In genomic region chr3:12902181-12902999, GRCh38 we compare ENCODE assay signal across 15 cellular contexts.
DNase-seq lines count a peak whose midpoint lies in the region; ATAC-seq and TF ChIP-seq lines count a peak whose summit lies in the region.
"Had no signal": no experiment of that assay in that cellular context is flagged by ENCODE, and none has a peak within 500 bp of the region (broad histone marks: within the 10 kb centered on the region; RNA-seq: fewer than 3 reads in every experiment).

No MANE protein-coding gene starts in this region.

- H3K9me3 Mint-ChIP-seq in CD8-positive, alpha-beta T cell, result no peaks in the 10 kb centered on the region
- no peaks in the 10 kb centered on the region for H3K9me3 Mint-ChIP-seq in naive thymus-derived CD4-positive, alpha-beta T cell
- H3K9me3 Mint-ChIP-seq: activated naive CD4-positive, alpha-beta T cell treated with anti-CD3 and anti-CD28 coated beads, Interleukin-2, amount 10 ng/mL, durations not matched to agents 7 days and 5 days had no signal

- peaks cover 72% of the 10 kb centered on the region for H3K4me1 ChIP-seq in BLaER1
- H3K4me1 ChIP-seq in CD8-positive, alpha-beta T cell (ENCODE audit: insufficient read depth, low read length), result no peaks in the 10 kb centered on the region
- no peaks in the 10 kb centered on the region for H3K4me1 ChIP-seq in naive thymus-derived CD4-positive, alpha-beta T cell (ENCODE audit: control insufficient read depth in 2 of 2, insufficient read depth in 2 of 2, low read length in 2 of 2)
- H3K4me1 ChIP-seq: pancreas had no signal

- no peak overlapping the region; the same call in 1 of the 2 replicates for H3K9ac ChIP-seq in BLaER1

- no peaks in the 10 kb centered on the region for H3K9me3 ChIP-seq in BLaER1
- no peaks in the 10 kb centered on the region for H3K9me3 ChIP-seq in CD8-positive, alpha-beta T cell (ENCODE audit: low read length)
- H3K9me3 ChIP-seq in naive thymus-derived CD4-positive, alpha-beta T cell (ENCODE audit: control insufficient read depth in 2 of 3, low read length in 3 of 3), result no peaks in the 10 kb centered on the region
- H3K9me3 ChIP-seq: pancreas had no signal

- no peaks in the 10 kb centered on the region for H3K4me1 Mint-ChIP-seq in CD8-positive, alpha-beta T cell (ENCODE audit: low read depth)
- peaks cover 0 to 3% (median 0%) of the 10 kb centered on the region in 7 donors for H3K4me1 Mint-ChIP-seq in naive thymus-derived CD4-positive, alpha-beta T cell
- H3K4me1 Mint-ChIP-seq: activated naive CD4-positive, alpha-beta T cell treated with anti-CD3 and anti-CD28 coated beads, Interleukin-2, amount 10 ng/mL, durations not matched to agents 7 days and 5 days had no signal

- H3K27ac ChIP-seq in BLaER1 (0 out of 2 replicates have a peak overlapping the region, but pooled peaks have one; percentile 19), angular gyrus (ENCODE audit: low read depth, low read length) (peak overlapping the region; percentile 50)
- no peak overlapping the region for H3K27ac ChIP-seq in CD8-positive, alpha-beta T cell (ENCODE audit: low read depth, low read length)
- no peak overlapping the region for H3K27ac ChIP-seq in naive thymus-derived CD4-positive, alpha-beta T cell (ENCODE audit: low read depth, low read length)
- H3K27ac ChIP-seq: pancreas had no signal

- ATAC-seq in CD8-positive, alpha-beta T cell, result no peak
- ATAC-seq in naive thymus-derived CD4-positive, alpha-beta T cell, result no peak
- no peak for ATAC-seq in HG03025 (IDR thresholded peaks at IDR 0.05; ENCODE audit: low FRiP score, unreplicated experiment)
- ATAC-seq: left colon, pancreas had no signal

- POLR2A ChIA-PET in CD8-positive, alpha-beta T cell (lab: Charles Lee), result no interaction called here
- POLR2A ChIA-PET in naive thymus-derived CD4-positive, alpha-beta T cell (lab: Charles Lee), result interaction anchor here (0.5 to 1.7 kb wide), 2 partner anchors 11 to 75 kb away, joined by 3 to 5 read pairs; no protein-coding TSS in a partner anchor

- H3K36me3 Mint-ChIP-seq in CD8-positive, alpha-beta T cell, result peaks cover 67% of the 10 kb centered on the region
- H3K36me3 Mint-ChIP-seq in naive thymus-derived CD4-positive, alpha-beta T cell, result peaks cover 3 to 17% (median 8%) of the 10 kb centered on the region in 5 donors

- H3K36me3 ChIP-seq in BLaER1, result peaks cover 79% of the 10 kb centered on the region
- peaks cover 43% of the 10 kb centered on the region for H3K36me3 ChIP-seq in CD8-positive, alpha-beta T cell (ENCODE audit: insufficient read depth, low read length)
- H3K36me3 ChIP-seq in naive thymus-derived CD4-positive, alpha-beta T cell (ENCODE audit: control insufficient read depth in 2 of 3, insufficient read depth in 3 of 3, low read length in 3 of 3), result peaks cover 0 to 84% (median 21%) of the 10 kb centered on the region in 3 experiments

- no peaks in the 10 kb centered on the region for H3K27me3 Mint-ChIP-seq in CD8-positive, alpha-beta T cell (ENCODE audit: low read depth)
- no peaks in the 10 kb centered on the region for H3K27me3 Mint-ChIP-seq in naive thymus-derived CD4-positive, alpha-beta T cell
- H3K27me3 Mint-ChIP-seq: activated naive CD4-positive, alpha-beta T cell treated with anti-CD3 and anti-CD28 coated beads, Interleukin-2, amount 10 ng/mL, durations not matched to agents 7 days and 5 days had no signal

- peak overlapping the region; percentile 86 for H3K4me2 ChIP-seq in BLaER1

- no peaks in the 10 kb centered on the region for H3K27me3 ChIP-seq in BLaER1
- no peaks in the 10 kb centered on the region for H3K27me3 ChIP-seq in CD8-positive, alpha-beta T cell (ENCODE audit: insufficient read depth, low read length)
- no peaks in the 10 kb centered on the region for H3K27me3 ChIP-seq in naive thymus-derived CD4-positive, alpha-beta T cell (ENCODE audit: control insufficient read depth in 2 of 2, insufficient read depth in 2 of 2, low read length in 2 of 2)
- H3K27me3 ChIP-seq: pancreas had no signal

- TF ChIP-seq CTCF in CD8-positive, alpha-beta T cell (IDR thresholded peaks at IDR 0.05), result no peak

- H3K4me3 Mint-ChIP-seq in CD8-positive, alpha-beta T cell, result no peak overlapping the region
- no peak overlapping the region for H3K4me3 Mint-ChIP-seq in naive thymus-derived CD4-positive, alpha-beta T cell
- H3K4me3 Mint-ChIP-seq: activated naive CD4-positive, alpha-beta T cell treated with anti-CD3 and anti-CD28 coated beads, Interleukin-2, amount 10 ng/mL, durations not matched to agents 7 days and 5 days had no signal

- intact Hi-C loops in CD8-positive, alpha-beta T cell (cut with DNase I, micrococcal nuclease), result no loop called here
- intact Hi-C loops in naive thymus-derived CD4-positive, alpha-beta T cell (cut with micrococcal nuclease), result no loop called here

- no peak for DNase-seq in CD8-positive, alpha-beta T cell
- no peak for DNase-seq in naive thymus-derived CD4-positive, alpha-beta T cell
- DNase-seq in NCI-H2029 (lab: John Stamatoyannopoulos, UW), result no peak
- DNase-seq in NCI-H1048 (lab: John Stamatoyannopoulos, UW), result no peak
- DNase-seq: activated CD4-positive, alpha-beta T cell treated with anti-CD3 and anti-CD28 coated beads, Interleukin-2, amount 50 U/mL, for 1 hour; activated naive CD4-positive, alpha-beta T cell treated with anti-CD3 and anti-CD28 coated beads, Interleukin-2, amount 10 ng/mL, durations not matched to agents 7 days and 5 days; foreskin fibroblast; left colon; NCI-H187; NCI-H446; substantia nigra had no signal

- H4K20me1 ChIP-seq in BLaER1, result peaks cover 99% of the 10 kb centered on the region

- peak overlapping the region; percentile 27 for H3K27ac Mint-ChIP-seq in CD8-positive, alpha-beta T cell
- peak overlapping the region in 6 of 9 donors; percentile 15 to 69 (median 44) for H3K27ac Mint-ChIP-seq in naive thymus-derived CD4-positive, alpha-beta T cell
- H3K27ac Mint-ChIP-seq: activated naive CD4-positive, alpha-beta T cell treated with anti-CD3 and anti-CD28 coated beads, Interleukin-2, amount 10 ng/mL, durations not matched to agents 7 days and 5 days had no signal

- H3K4me3 ChIP-seq in BLaER1, result no peak overlapping the region
- no peak overlapping the region for H3K4me3 ChIP-seq in CD8-positive, alpha-beta T cell (ENCODE audit: low read depth, low read length)
- H3K4me3 ChIP-seq in naive thymus-derived CD4-positive, alpha-beta T cell (ENCODE audit: low read length), result no peak overlapping the region
- H3K4me3 ChIP-seq: pancreas had no signal

- CTCF ChIA-PET in CD8-positive, alpha-beta T cell (lab: Charles Lee), result interaction anchor here (0.8 to 1.7 kb wide), 2 partner anchors 10 to 11 kb away, joined by 3 to 6 read pairs; no protein-coding TSS in a partner anchor
- CTCF ChIA-PET in naive thymus-derived CD4-positive, alpha-beta T cell (lab: Charles Lee), result interaction anchor here (0.9 to 1.0 kb wide), 3 partner anchors 11 to 93 kb away, joined by 3 read pairs; no protein-coding TSS in a partner anchor

Comparison
In these comparisons a context has a peak if more than half of its experiments do, and no peak if none do; other contexts are left out.
1. H3K27ac ChIP-seq: peak in BLaER1 (single experiment) and angular gyrus (single experiment); none in CD8-positive, alpha-beta T cell (single experiment) and naive thymus-derived CD4-positive, alpha-beta T cell (single experiment).